Comparison of ENCODE assay signal across 17 cellular contexts in the genomic region with DNA sequence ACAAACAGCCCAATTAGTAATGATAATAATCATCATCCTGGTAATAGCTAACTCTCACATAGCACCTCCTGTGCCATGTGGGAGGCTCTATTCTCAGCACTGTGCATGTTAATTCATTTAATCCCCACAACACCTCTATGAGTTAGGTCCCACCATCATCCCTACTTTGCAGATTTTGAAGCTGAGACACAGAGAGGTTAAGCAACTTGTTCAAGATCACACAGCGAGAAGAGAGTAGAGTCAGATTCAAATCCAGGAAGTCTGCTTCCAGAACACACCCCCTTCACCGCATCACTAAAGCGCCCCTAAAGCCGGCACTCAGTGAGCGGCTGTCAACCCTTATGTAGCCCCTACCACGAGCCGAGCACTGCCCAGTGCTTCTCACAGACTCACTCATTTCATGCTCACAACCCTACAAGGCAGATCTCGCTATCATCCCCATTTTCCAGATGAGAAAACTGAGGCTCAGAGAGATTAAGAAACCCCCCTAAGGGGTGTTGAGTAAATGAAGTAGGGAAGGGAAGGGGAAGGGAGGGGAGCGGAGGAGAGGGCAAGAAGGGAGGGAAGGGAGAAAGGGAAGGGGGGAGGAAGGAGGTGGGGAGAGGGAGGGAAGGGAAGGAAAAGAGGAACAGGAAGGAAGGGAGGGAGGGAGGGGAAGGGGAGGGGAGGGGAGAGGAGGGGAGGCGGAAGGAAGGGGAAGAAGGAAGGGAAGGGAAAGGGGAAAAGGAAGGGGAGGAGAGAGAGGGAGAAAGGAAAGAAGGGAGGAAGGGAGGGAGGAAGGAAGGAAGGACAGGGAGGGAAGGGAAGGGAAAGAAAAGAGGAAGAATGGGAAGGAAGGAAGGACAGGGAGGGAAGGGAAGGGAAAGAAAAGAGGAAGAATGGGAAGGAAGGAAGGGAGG. TPM values are rescaled to one million over a fixed set of nuclear protein-coding genes. Genes with fewer than 3 reads are reported as not detected.
DNase-seq lines count a peak whose midpoint lies in the region; ATAC-seq, FAIRE-seq and TF ChIP-seq lines count a peak whose summit lies in the region.
"Had no signal": no experiment of that assay in that cellular context is flagged by ENCODE, and none has a peak within 500 bp of the region (broad histone marks: within the 10 kb centered on the region; RNA-seq: fewer than 3 reads in every experiment).

No MANE protein-coding gene starts in this region.

- H2BK5ac ChIP-seq in H1 (ENCODE audit: low read depth, low read length), result no peak overlapping the region

- H3K27me3 Mint-ChIP-seq in T-cell, result no peaks in the 10 kb centered on the region
- H3K27me3 Mint-ChIP-seq in natural killer cell treated with Interleukin-12 subunit alpha and Interleukin-12 subunit beta and Interleukin-15 and Interleukin-18, amount 100 ng/mL, for 72 hours, result no peaks in the 10 kb centered on the region
- H3K27me3 Mint-ChIP-seq: CD4-positive, CD25-positive, alpha-beta regulatory T cell had no signal

- no peak overlapping the region for H3K56ac ChIP-seq in H1 (replicated peaks; ENCODE audit: insufficient read length, low read depth, low read length)

- 75 to 92% methylated on average over 1 to 9 of the region's 10 CpGs for WGBS in H1 (ENCODE audit: extremely low coverage in 1 of 2, insufficient coverage in 1 of 2, insufficient read length in 1 of 2, insufficient replicate concordance in 2 of 2, low coverage in 1 of 2, low lambda C conversion rate in 2 of 2, missing lambda C conversion rate in 1 of 2), 2 experiments

- H3K36me3 ChIP-seq in H1 (ENCODE audit: control insufficient read depth in 2 of 4, insufficient read depth in 4 of 4, low read length in 3 of 4), result no peaks in the 10 kb centered on the region

- FAIRE-seq in H1 (lab: Jason Lieb, UNC), result no peak
- peak; percentile 79 for FAIRE-seq in urothelium cell line (lab: Jason Lieb, UNC)
- FAIRE-seq: GM12892, GM19239 had no signal

- H3K23me2 ChIP-seq in H1 (ENCODE audit: low read depth, low read length), result no peaks in the 10 kb centered on the region; the same call in 1 of the 2 replicates

- H3K14ac ChIP-seq in H1 (ENCODE audit: insufficient read length), result no peak overlapping the region

- H3K4me2 ChIP-seq in H1 (ENCODE audit: insufficient read depth in 1 of 2, low read depth in 2 of 2, low read length in 2 of 2), result no peak overlapping the region
- H3K4me2 ChIP-seq: BLaER1 had no signal

- TF ChIP-seq POLR2A in NB4 (IDR thresholded peaks at IDR 0.05; ENCODE audit: extremely low read depth, insufficient read length) (no peak), H1 (IDR thresholded peaks at IDR 0.05; ENCODE audit: control extremely low read depth in 1 of 2, low read depth in 2 of 2, low read length in 2 of 2) (no peak)

- CTCF ChIA-PET in H1 (lab: Charles Lee; ENCODE audit: partially characterized antibody) (interaction anchor here (0.6 to 4.4 kb wide), 12 partner anchors 8 to 139 kb away, joined by 3 to 29 read pairs (median 4); no protein-coding TSS in a partner anchor), T-cell (lab: Charles Lee) (interaction anchor here (0.5 to 0.6 kb wide), 2 partner anchors 67 to 222 kb away, joined by 3 to 10 read pairs; no protein-coding TSS in a partner anchor)

- TF ChIP-seq RAD21 in H1 (IDR thresholded peaks at IDR 0.05 in 1 of 2, conservative IDR thresholded peaks at IDR 0.05 in 1 of 2; ENCODE audit: low read depth in 2 of 2, low read length in 2 of 2), result no peak

- H3K27ac Mint-ChIP-seq in T-cell, result no peak overlapping the region
- no peak overlapping the region for H3K27ac Mint-ChIP-seq in natural killer cell treated with Interleukin-12 subunit alpha and Interleukin-12 subunit beta and Interleukin-15 and Interleukin-18, amount 100 ng/mL, for 72 hours
- H3K27ac Mint-ChIP-seq: CD4-positive, CD25-positive, alpha-beta regulatory T cell; HFFc6 had no signal

- H3K79me2 ChIP-seq in H1 (ENCODE audit: control insufficient read depth in 1 of 2, insufficient read depth in 2 of 2, low read length in 2 of 2), result no peaks in the 10 kb centered on the region

- no peaks in the 10 kb centered on the region for H3K4me1 Mint-ChIP-seq in T-cell
- H3K4me1 Mint-ChIP-seq in natural killer cell treated with Interleukin-12 subunit alpha and Interleukin-12 subunit beta and Interleukin-15 and Interleukin-18, amount 100 ng/mL, for 72 hours (ENCODE audit: low read depth in 2 of 2), result no peaks in the 10 kb centered on the region

- no peaks in the 10 kb centered on the region for H3K9me3 Mint-ChIP-seq in T-cell
- no peaks in the 10 kb centered on the region for H3K9me3 Mint-ChIP-seq in natural killer cell treated with Interleukin-12 subunit alpha and Interleukin-12 subunit beta and Interleukin-15 and Interleukin-18, amount 100 ng/mL, for 72 hours
- H3K9me3 Mint-ChIP-seq: CD4-positive, CD25-positive, alpha-beta regulatory T cell; HFFc6 had no signal

- POLR2A ChIA-PET in H1 (lab: Charles Lee; ENCODE audit: partially characterized antibody) (interaction anchor here (0.6 to 0.9 kb wide), 2 partner anchors 8 to 53 kb away, joined by 3 to 4 read pairs; no protein-coding TSS in a partner anchor), T-cell (lab: Charles Lee) (no interaction called here)

- no peak overlapping the region for H4K91ac ChIP-seq in H1 (replicated peaks; ENCODE audit: insufficient read length, low read length)

- H2BK20ac ChIP-seq in H1 (ENCODE audit: low read length), result no peak overlapping the region

- no peak overlapping the region for H3K18ac ChIP-seq in H1 (ENCODE audit: extremely low read depth, low read length)

- H3K23ac ChIP-seq in H1 (ENCODE audit: insufficient read length), result no peak overlapping the region

- H3K9ac ChIP-seq in H1 (replicated peaks in 1 of 4; ENCODE audit: extremely low read depth in 1 of 4, low read depth in 3 of 4, low read length in 3 of 4), result no peak overlapping the region

- H3K4me3 Mint-ChIP-seq in T-cell, result no peak overlapping the region
- H3K4me3 Mint-ChIP-seq in natural killer cell treated with Interleukin-12 subunit alpha and Interleukin-12 subunit beta and Interleukin-15 and Interleukin-18, amount 100 ng/mL, for 72 hours, result no peak overlapping the region
- H3K4me3 Mint-ChIP-seq: CD4-positive, CD25-positive, alpha-beta regulatory T cell; HFFc6 had no signal

- ATAC-seq in T-cell (replicated peaks in 1 of 4), result no peak
- no peak for ATAC-seq in natural killer cell treated with Interleukin-12 subunit alpha and Interleukin-12 subunit beta and Interleukin-15 and Interleukin-18, amount 100 ng/mL, for 72 hours
- ATAC-seq: Panc1 had no signal

- H2BK15ac ChIP-seq in H1 (ENCODE audit: low read length), result no peak overlapping the region

- H3K4me1 ChIP-seq in H1 (replicated peaks in 1 of 4; ENCODE audit: control insufficient read depth in 3 of 4, insufficient read depth in 4 of 4, low read length in 3 of 4), result peaks cover 0 to 4% (median under 1%) of the 10 kb centered on the region in 4 experiments; a peak in 2 of 7 replicates

- H2AFZ ChIP-seq in H1 (ENCODE audit: low read length), result no peak overlapping the region

- H3K79me1 ChIP-seq in H1 (ENCODE audit: low read depth, low read length), result no peaks in the 10 kb centered on the region

- H2BK12ac ChIP-seq in H1 (ENCODE audit: low read depth, low read length), result no peak overlapping the region

- H4K8ac ChIP-seq in H1 (ENCODE audit: extremely low read depth, insufficient read depth, low read length), result no peak overlapping the region

- DNase-seq in NB4 (ENCODE audit: low read depth) (peak; percentile 47), H1 (ENCODE audit: low read depth in 1 of 2, low spot score in 2 of 2) (no peak), urothelium cell line (ENCODE audit: low spot score) (no peak), T-cell (no peak)
- no peak for DNase-seq in natural killer cell treated with Interleukin-12 subunit alpha and Interleukin-12 subunit beta and Interleukin-15 and Interleukin-18, amount 100 ng/mL, for 72 hours (ENCODE audit: low spot score)
- DNase-seq: CD4-positive, CD25-positive, alpha-beta regulatory T cell; DND-41; HFFc6; NCI-H510A; SHP77 treated with DMSO at 0.1 percent for 48 hours had no signal

- H2BK120ac ChIP-seq in H1 (replicated peaks; ENCODE audit: low read depth, low read length), result no peak overlapping the region

- no peak overlapping the region for H3K4me3 ChIP-seq in NB4 (ENCODE audit: low read depth, low read length)
- no peak overlapping the region for H3K4me3 ChIP-seq in H1 (ENCODE audit: extremely low read depth in 1 of 4, insufficient read depth in 2 of 4, low read depth in 3 of 4, low read length in 4 of 4)
- H3K4me3 ChIP-seq: BLaER1 had no signal

- H3K4ac ChIP-seq in H1 (replicated peaks; ENCODE audit: insufficient read length, low read depth, low read length), result no peak overlapping the region

- H2AK5ac ChIP-seq in H1 (ENCODE audit: low read depth, low read length), result no peak overlapping the region

- no peaks in the 10 kb centered on the region for H3K9me3 ChIP-seq in H1 (ENCODE audit: insufficient read depth in 2 of 2, low read depth in 1 of 2, low read length in 1 of 2)
- H3K9me3 ChIP-seq: BLaER1 had no signal

- H4K5ac ChIP-seq in H1 (ENCODE audit: insufficient read length, low read depth, low read length), result no peak overlapping the region

- no peak for TF ChIP-seq CTCF in NB4 (IDR thresholded peaks at IDR 0.05; ENCODE audit: low read depth, low read length)
- TF ChIP-seq CTCF in H1 (IDR thresholded peaks at IDR 0.05; ENCODE audit: control extremely low read depth in 1 of 3, insufficient read depth in 1 of 3, low read depth in 1 of 3, low read length in 3 of 3), result no peak

- no peak overlapping the region for H3K27ac ChIP-seq in H1 (ENCODE audit: low read depth, low read length)

- H4K20me1 ChIP-seq in H1 (replicated peaks in 1 of 2; ENCODE audit: control insufficient read depth in 1 of 2, insufficient read depth in 2 of 2, low read length in 2 of 2), result no peaks in the 10 kb centered on the region
- H4K20me1 ChIP-seq: BLaER1 had no signal

- peaks cover 7% of the 10 kb centered on the region for H3K36me3 Mint-ChIP-seq in T-cell
- no peaks in the 10 kb centered on the region for H3K36me3 Mint-ChIP-seq in natural killer cell treated with Interleukin-12 subunit alpha and Interleukin-12 subunit beta and Interleukin-15 and Interleukin-18, amount 100 ng/mL, for 72 hours

- TF ChIP-seq EP300 in H1 (IDR thresholded peaks at IDR 0.05; ENCODE audit: borderline replicate concordance in 1 of 2, low read depth in 2 of 2, low read length in 2 of 2), result no peak

- no peaks in the 10 kb centered on the region for H3K27me3 ChIP-seq in H1 (replicated peaks in 1 of 4; ENCODE audit: control insufficient read depth in 3 of 4, extremely low read depth in 1 of 4, insufficient read depth in 3 of 4, low read length in 3 of 4)
- H3K27me3 ChIP-seq: BLaER1 had no signal

RNA-seq across cellular contexts. Expression of a gene that starts 16.4 kb away (rescaled TPM):
- 18.4 and 20.9 TPM in 2 replicates for total RNA-seq in H1 (2021; fragmentation: NEBNext Ultra II Directional; extraction: Animal tissue kit (Norgen Biotek cat#: 25700))
- polyA plus RNA-seq in H1 (2011; rRNA removed), result 65.9 and 87.8 TPM in 2 replicates
- polyA plus RNA-seq in H1 (2011; cell fraction: cytosol; rRNA removed), result 37.7 TPM
- polyA plus RNA-seq in H1 (2011; cell fraction: nucleus; rRNA removed), result 31.1 TPM
- polyA plus RNA-seq in H1 (2012, experiment 1 of 2), result 25.5 to 38.5 TPM (median 37.6 TPM) in 4 replicates
- 38.7 TPM for polyA plus RNA-seq in H1 (2012, experiment 2 of 2)
- polyA plus RNA-seq in H1 (2013, experiment 1 of 2), result 44.8 TPM
- polyA plus RNA-seq in H1 (2013, experiment 2 of 2), result 54.5 TPM
- polyA minus RNA-seq in H1 (2011; rRNA and poly(A)+ RNA removed), result 23.6 and 26.4 TPM in 2 replicates
- polyA minus RNA-seq in H1 (2011; cell fraction: cytosol; rRNA and poly(A)+ RNA removed), result 12.1 TPM
- polyA minus RNA-seq in H1 (2011; cell fraction: nucleus; rRNA and poly(A)+ RNA removed), result 15.2 TPM
- 100 to 1,000 TPM; 180 to 373 (median 361) TPM for total RNA-seq in T-cell
- 100 to 1,000 TPM in 1 of 2 donors, 10 to 100 TPM in 1; 99.4 to 157 TPM for total RNA-seq in natural killer cell treated with Interleukin-12 subunit alpha and Interleukin-12 subunit beta and Interleukin-15 and Interleukin-18, amount 100 ng/mL, for 72 hours

RNA-seq across cellular contexts. Expression of a gene that starts 22.0 kb away (rescaled TPM):
- total RNA-seq in H1 (2021; fragmentation: NEBNext Ultra II Directional; extraction: Animal tissue kit (Norgen Biotek cat#: 25700)), result 14.2 and 14.7 TPM in 2 replicates
- polyA plus RNA-seq in H1 (2011; rRNA removed), result 19.1 and 26.7 TPM in 2 replicates
- polyA plus RNA-seq in H1 (2011; cell fraction: cytosol; rRNA removed), result 17.1 TPM
- 47.8 TPM for polyA plus RNA-seq in H1 (2011; cell fraction: nucleus; rRNA removed)
- 9.5 to 18.4 TPM (median 14.8 TPM) in 4 replicates for polyA plus RNA-seq in H1 (2012, experiment 1 of 2)
- polyA plus RNA-seq in H1 (2012, experiment 2 of 2), result 13.1 TPM
- polyA plus RNA-seq in H1 (2013, experiment 1 of 2), result 12.7 TPM
- polyA plus RNA-seq in H1 (2013, experiment 2 of 2), result 11.9 TPM
- 10.4 and 15.6 TPM in 2 replicates for polyA minus RNA-seq in H1 (2011; rRNA and poly(A)+ RNA removed)
- polyA minus RNA-seq in H1 (2011; cell fraction: cytosol; rRNA and poly(A)+ RNA removed), result 22.6 TPM
- polyA minus RNA-seq in H1 (2011; cell fraction: nucleus; rRNA and poly(A)+ RNA removed), result 14.9 TPM
- total RNA-seq in T-cell, result 10 to 100 TPM; 14.5 to 33.5 (median 29.0) TPM
- 10 to 100 TPM in 1 of 2 donors, 1 to 10 TPM in 1; 6.9 to 25.5 TPM for total RNA-seq in natural killer cell treated with Interleukin-12 subunit alpha and Interleukin-12 subunit beta and Interleukin-15 and Interleukin-18, amount 100 ng/mL, for 72 hours

RNA-seq across cellular contexts. Expression of a gene that starts 22.4 kb away (rescaled TPM):
- total RNA-seq in H1 (2021; fragmentation: NEBNext Ultra II Directional; extraction: Animal tissue kit (Norgen Biotek cat#: 25700)), result 1.1 TPM in 1 of 2 replicates, not detected in the other
- 0.27 and 0.41 TPM in 2 replicates for polyA plus RNA-seq in H1 (2011; rRNA removed)
- 0.18 TPM for polyA plus RNA-seq in H1 (2011; cell fraction: cytosol; rRNA removed)
- polyA plus RNA-seq in H1 (2011; cell fraction: nucleus; rRNA removed), result 0.46 TPM
- 0.23 TPM in 1 of 4 replicates, not detected in the others for polyA plus RNA-seq in H1 (2012, experiment 1 of 2)
- polyA plus RNA-seq in H1 (2012, experiment 2 of 2), result 0.54 TPM
- polyA plus RNA-seq in H1 (2013, experiment 1 of 2), result 0.28 TPM
- 0.26 TPM for polyA plus RNA-seq in H1 (2013, experiment 2 of 2)
- not detected in 2 replicates for polyA minus RNA-seq in H1 (2011; rRNA and poly(A)+ RNA removed)
- not detected for polyA minus RNA-seq in H1 (2011; cell fraction: cytosol; rRNA and poly(A)+ RNA removed)
- polyA minus RNA-seq in H1 (2011; cell fraction: nucleus; rRNA and poly(A)+ RNA removed), result not detected
- total RNA-seq in T-cell, result not detected
- total RNA-seq in natural killer cell treated with Interleukin-12 subunit alpha and Interleukin-12 subunit beta and Interleukin-15 and Interleukin-18, amount 100 ng/mL, for 72 hours, result under 1 TPM in 1 of 2 donors, not detected in 1; 0.45 TPM
- total RNA-seq: CD4-positive, CD25-positive, alpha-beta regulatory T cell; H7; HFFc6; IMR-90; T-helper 1 cell treated with Interleukin-12 subunit alpha and Interleukin-12 subunit beta and Interleukin-4 antibody, amounts not matched to agents 30 ng/mL and 1 ng/mL, for 36 hours had no signal
- polyA plus RNA-seq: CD4-positive, CD25-positive, alpha-beta regulatory T cell; IMR-90 had no signal

RNA-seq across cellular contexts. Expression of a gene that starts 49.6 kb away (rescaled TPM):
- 224 and 225 TPM in 2 replicates for total RNA-seq in H1 (2021; fragmentation: NEBNext Ultra II Directional; extraction: Animal tissue kit (Norgen Biotek cat#: 25700))
- 231 and 249 TPM in 2 replicates for polyA plus RNA-seq in H1 (2011; rRNA removed)
- 107 TPM for polyA plus RNA-seq in H1 (2011; cell fraction: cytosol; rRNA removed)
- 178 TPM for polyA plus RNA-seq in H1 (2011; cell fraction: nucleus; rRNA removed)
- polyA plus RNA-seq in H1 (2012, experiment 1 of 2), result 154 to 271 TPM (median 239 TPM) in 4 replicates
- polyA plus RNA-seq in H1 (2012, experiment 2 of 2), result 352 TPM
- 604 TPM for polyA plus RNA-seq in H1 (2013, experiment 1 of 2)
- polyA plus RNA-seq in H1 (2013, experiment 2 of 2), result 663 TPM
- 147 and 178 TPM in 2 replicates for polyA minus RNA-seq in H1 (2011; rRNA and poly(A)+ RNA removed)
- polyA minus RNA-seq in H1 (2011; cell fraction: cytosol; rRNA and poly(A)+ RNA removed), result 102 TPM
- 58.9 TPM for polyA minus RNA-seq in H1 (2011; cell fraction: nucleus; rRNA and poly(A)+ RNA removed)
- 10 to 100 TPM; 40.9 to 55.9 (median 47.5) TPM for total RNA-seq in T-cell
- total RNA-seq in natural killer cell treated with Interleukin-12 subunit alpha and Interleukin-12 subunit beta and Interleukin-15 and Interleukin-18, amount 100 ng/mL, for 72 hours, result 10 to 100 TPM; 64.4 to 80.9 TPM

RNA-seq across cellular contexts. Expression of a gene that starts 51.7 kb away (rescaled TPM):
- 11.0 and 12.4 TPM in 2 replicates for total RNA-seq in H1 (2021; fragmentation: NEBNext Ultra II Directional; extraction: Animal tissue kit (Norgen Biotek cat#: 25700))
- polyA plus RNA-seq in H1 (2011; rRNA removed), result 2.2 and 4.9 TPM in 2 replicates
- polyA plus RNA-seq in H1 (2011; cell fraction: cytosol; rRNA removed), result 1.6 TPM
- polyA plus RNA-seq in H1 (2011; cell fraction: nucleus; rRNA removed), result 6.1 TPM
- polyA plus RNA-seq in H1 (2012, experiment 1 of 2), result 3.6 to 9.3 TPM (median 7.1 TPM) in 4 replicates
- 4.5 TPM for polyA plus RNA-seq in H1 (2012, experiment 2 of 2)
- 37.6 TPM for polyA plus RNA-seq in H1 (2013, experiment 1 of 2)
- polyA plus RNA-seq in H1 (2013, experiment 2 of 2), result 33.0 TPM
- polyA minus RNA-seq in H1 (2011; rRNA and poly(A)+ RNA removed), result 2.1 and 2.7 TPM in 2 replicates
- polyA minus RNA-seq in H1 (2011; cell fraction: cytosol; rRNA and poly(A)+ RNA removed), result 8.6 TPM
- polyA minus RNA-seq in H1 (2011; cell fraction: nucleus; rRNA and poly(A)+ RNA removed), result 4.9 TPM
- total RNA-seq in T-cell, result under 1 TPM in 4 of 5 donors, not detected in 1; 0.13 to 0.23 (median 0.16) TPM
- under 1 TPM; 0.14 to 0.42 TPM for total RNA-seq in natural killer cell treated with Interleukin-12 subunit alpha and Interleukin-12 subunit beta and Interleukin-15 and Interleukin-18, amount 100 ng/mL, for 72 hours
- total RNA-seq: CD4-positive, CD25-positive, alpha-beta regulatory T cell had no signal
- polyA plus RNA-seq: CD4-positive, CD25-positive, alpha-beta regulatory T cell had no signal
